Comparison of ENCODE assay signal across 1 cellular context in the genomic region with DNA sequence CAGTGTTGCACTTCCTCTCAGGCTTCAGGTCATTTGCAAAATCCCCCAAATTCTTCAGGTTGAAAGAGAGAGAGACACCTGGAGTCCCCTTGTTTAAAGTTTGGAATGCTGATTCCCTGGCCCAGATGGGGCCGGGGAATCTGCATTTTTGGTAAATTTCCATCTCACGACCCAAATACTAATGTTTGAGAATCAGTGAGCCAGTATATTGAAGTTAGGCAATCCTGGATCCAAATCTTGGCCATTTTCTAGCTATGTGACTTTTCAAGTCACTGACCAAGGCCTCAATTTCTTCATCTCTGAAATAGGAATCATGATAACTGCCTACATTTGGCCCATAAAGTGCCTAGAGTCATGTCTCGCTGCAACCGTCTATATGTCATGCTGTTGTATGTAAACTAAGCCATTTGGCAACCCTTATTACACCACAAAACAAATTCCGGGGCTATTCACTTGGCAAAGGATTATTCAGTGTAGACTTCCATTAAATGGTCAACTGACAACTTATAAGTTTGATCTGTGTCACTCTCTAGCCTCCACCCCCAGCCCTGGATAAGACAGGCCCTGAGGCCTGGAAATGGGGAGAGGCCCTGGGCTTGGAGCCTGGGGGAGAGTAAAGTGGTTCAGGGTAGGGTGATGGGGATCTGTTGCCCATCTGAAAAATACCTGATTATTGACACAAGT.
TF ChIP-seq lines count a peak whose summit lies in the region.

No MANE protein-coding gene starts in this region.

TF ChIP-seq in GM12878, 131 proteins besides CTCF, POLR2A, EP300 and RAD21 (continued from another document and continues in another):
- no peak for TF ChIP-seq ZBTB33 (IDR thresholded peaks at IDR 0.05)
- TF ChIP-seq KLF5 (IDR thresholded peaks at IDR 0.05; ENCODE audit: partially characterized antibody) = peak; percentile 60
- no peak for TF ChIP-seq JUND (IDR thresholded peaks at IDR 0.05; ENCODE audit: low read depth, low read length)
- no peak for TF ChIP-seq EGR1 (IDR thresholded peaks at IDR 0.05; ENCODE audit: borderline replicate concordance in 1 of 2, low read depth in 2 of 2, low read length in 2 of 2)
- TF ChIP-seq FOXM1 (IDR thresholded peaks at IDR 0.05; ENCODE audit: low read depth, low read length) = no peak
- TF ChIP-seq ZSCAN29 (IDR thresholded peaks at IDR 0.05) = no peak
- TF ChIP-seq NR2F1 (conservative IDR thresholded peaks at IDR 0.05) = no peak
- TF ChIP-seq GATAD2B (conservative IDR thresholded peaks at IDR 0.05; ENCODE audit: low read depth) = no peak
- 0 out of 2 replicates have a peak, but pooled peaks have one; percentile 33 for TF ChIP-seq SMC3 (IDR thresholded peaks at IDR 0.05; ENCODE audit: borderline replicate concordance, low read length)
- no peak for TF ChIP-seq YBX1 (IDR thresholded peaks at IDR 0.05)
- peak; percentile 89 for TF ChIP-seq TCF12 (IDR thresholded peaks at IDR 0.05; ENCODE audit: low read depth, low read length)
- TF ChIP-seq MTA2 (IDR thresholded peaks at IDR 0.05; ENCODE audit: low read depth) = peak; percentile 45; the same call in 1 of the 2 replicates
- TF ChIP-seq ZBED1 (IDR thresholded peaks at IDR 0.05; ENCODE audit: borderline replicate concordance) = no peak
- peak; percentile 10 for TF ChIP-seq MEF2B (IDR thresholded peaks at IDR 0.05; ENCODE audit: partially characterized antibody, poor library complexity, severe bottlenecking)
- peak; percentile 100 for TF ChIP-seq CHD4 (IDR thresholded peaks at IDR 0.05)
- TF ChIP-seq CBFB (IDR thresholded peaks at IDR 0.05; ENCODE audit: low read depth) = peak; percentile 60; the same call in 1 of the 2 replicates
- TF ChIP-seq BCL11A (IDR thresholded peaks at IDR 0.05; ENCODE audit: low read depth, low read length) = peak; percentile 52; the same call in 1 of the 2 replicates
- no peak for TF ChIP-seq BMI1 (IDR thresholded peaks at IDR 0.05; ENCODE audit: borderline replicate concordance)
- peak; percentile 73 for TF ChIP-seq IRF4 (IDR thresholded peaks at IDR 0.05; ENCODE audit: low read depth, low read length)
- no peak for TF ChIP-seq SREBF2 (IDR thresholded peaks at IDR 0.05; ENCODE audit: low read length)
- TF ChIP-seq SMAD1 (IDR thresholded peaks at IDR 0.05; ENCODE audit: low read depth, partially characterized antibody) = no peak
- TF ChIP-seq MYB (IDR thresholded peaks at IDR 0.05; ENCODE audit: borderline replicate concordance, low read depth, low read length) = no peak
- TF ChIP-seq IKZF1 (conservative IDR thresholded peaks at IDR 0.05) = no peak
- TF ChIP-seq ZNF217 (IDR thresholded peaks at IDR 0.05) = peak; percentile 99
- TF ChIP-seq NR2C2 (IDR thresholded peaks at IDR 0.05; ENCODE audit: borderline replicate concordance, control insufficient read depth, insufficient read length, low read depth) = no peak
- TF ChIP-seq, protein P1, sequence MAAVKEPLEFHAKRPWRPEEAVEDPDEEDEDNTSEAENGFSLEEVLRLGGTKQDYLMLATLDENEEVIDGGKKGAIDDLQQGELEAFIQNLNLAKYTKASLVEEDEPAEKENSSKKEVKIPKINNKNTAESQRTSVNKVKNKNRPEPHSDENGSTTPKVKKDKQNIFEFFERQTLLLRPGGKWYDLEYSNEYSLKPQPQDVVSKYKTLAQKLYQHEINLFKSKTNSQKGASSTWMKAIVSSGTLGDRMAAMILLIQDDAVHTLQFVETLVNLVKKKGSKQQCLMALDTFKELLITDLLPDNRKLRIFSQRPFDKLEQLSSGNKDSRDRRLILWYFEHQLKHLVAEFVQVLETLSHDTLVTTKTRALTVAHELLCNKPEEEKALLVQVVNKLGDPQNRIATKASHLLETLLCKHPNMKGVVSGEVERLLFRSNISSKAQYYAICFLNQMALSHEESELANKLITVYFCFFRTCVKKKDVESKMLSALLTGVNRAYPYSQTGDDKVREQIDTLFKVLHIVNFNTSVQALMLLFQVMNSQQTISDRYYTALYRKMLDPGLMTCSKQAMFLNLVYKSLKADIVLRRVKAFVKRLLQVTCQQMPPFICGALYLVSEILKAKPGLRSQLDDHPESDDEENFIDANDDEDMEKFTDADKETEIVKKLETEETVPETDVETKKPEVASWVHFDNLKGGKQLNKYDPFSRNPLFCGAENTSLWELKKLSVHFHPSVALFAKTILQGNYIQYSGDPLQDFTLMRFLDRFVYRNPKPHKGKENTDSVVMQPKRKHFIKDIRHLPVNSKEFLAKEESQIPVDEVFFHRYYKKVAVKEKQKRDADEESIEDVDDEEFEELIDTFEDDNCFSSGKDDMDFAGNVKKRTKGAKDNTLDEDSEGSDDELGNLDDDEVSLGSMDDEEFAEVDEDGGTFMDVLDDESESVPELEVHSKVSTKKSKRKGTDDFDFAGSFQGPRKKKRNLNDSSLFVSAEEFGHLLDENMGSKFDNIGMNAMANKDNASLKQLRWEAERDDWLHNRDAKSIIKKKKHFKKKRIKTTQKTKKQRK (IDR thresholded peaks at IDR 0.05; ENCODE audit: low read depth, low read length) = no peak
- TF ChIP-seq, protein P2, sequence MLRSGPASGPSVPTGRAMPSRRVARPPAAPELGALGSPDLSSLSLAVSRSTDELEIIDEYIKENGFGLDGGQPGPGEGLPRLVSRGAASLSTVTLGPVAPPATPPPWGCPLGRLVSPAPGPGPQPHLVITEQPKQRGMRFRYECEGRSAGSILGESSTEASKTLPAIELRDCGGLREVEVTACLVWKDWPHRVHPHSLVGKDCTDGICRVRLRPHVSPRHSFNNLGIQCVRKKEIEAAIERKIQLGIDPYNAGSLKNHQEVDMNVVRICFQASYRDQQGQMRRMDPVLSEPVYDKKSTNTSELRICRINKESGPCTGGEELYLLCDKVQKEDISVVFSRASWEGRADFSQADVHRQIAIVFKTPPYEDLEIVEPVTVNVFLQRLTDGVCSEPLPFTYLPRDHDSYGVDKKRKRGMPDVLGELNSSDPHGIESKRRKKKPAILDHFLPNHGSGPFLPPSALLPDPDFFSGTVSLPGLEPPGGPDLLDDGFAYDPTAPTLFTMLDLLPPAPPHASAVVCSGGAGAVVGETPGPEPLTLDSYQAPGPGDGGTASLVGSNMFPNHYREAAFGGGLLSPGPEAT (IDR thresholded peaks at IDR 0.05; ENCODE audit: low read depth) = no peak
- peak; percentile 91 for TF ChIP-seq NBN (IDR thresholded peaks at IDR 0.05)
- TF ChIP-seq HDAC6 (IDR thresholded peaks at IDR 0.05; ENCODE audit: unreplicated experiment) = no peak
- TF ChIP-seq MAX (IDR thresholded peaks at IDR 0.05; ENCODE audit: low read depth, low read length) = peak; percentile 30; the same call in 1 of the 2 replicates
- no peak for TF ChIP-seq ZNF207 (IDR thresholded peaks at IDR 0.05; ENCODE audit: borderline replicate concordance)
- TF ChIP-seq BCLAF1 (IDR thresholded peaks at IDR 0.05) = no peak
- TF ChIP-seq PAX5 (IDR thresholded peaks at IDR 0.05; ENCODE audit: borderline replicate concordance, low read depth, low read length) = peak; percentile 60; the same call in 1 of the 2 replicates
- no peak; the same call in 1 of the 2 replicates for TF ChIP-seq NKRF (conservative IDR thresholded peaks at IDR 0.05)
- 0 out of 2 replicates have a peak, but pooled peaks have one; percentile 20 for TF ChIP-seq JUNB (IDR thresholded peaks at IDR 0.05)
- no peak for TF ChIP-seq ZZZ3 (IDR thresholded peaks at IDR 0.05; ENCODE audit: control insufficient read depth, insufficient read length, low read depth)
- TF ChIP-seq E2F8 (IDR thresholded peaks at IDR 0.05; ENCODE audit: low read depth, partially characterized antibody) = peak; percentile 60
- TF ChIP-seq PML (IDR thresholded peaks at IDR 0.05; ENCODE audit: low read length) = no peak
- no peak for TF ChIP-seq TARDBP (IDR thresholded peaks at IDR 0.05; ENCODE audit: borderline replicate concordance)
- peak; percentile 63; the same call in 1 of the 2 replicates for TF ChIP-seq TBL1XR1 (IDR thresholded peaks at IDR 0.05; ENCODE audit: low read depth, low read length)
- no peak; a peak in 1 of 4 replicates for TF ChIP-seq ETV6 (conservative IDR thresholded peaks at IDR 0.05 in 1 of 2, IDR thresholded peaks at IDR 0.05 in 1 of 2; ENCODE audit: borderline replicate concordance in 1 of 2, low read depth in 1 of 2)
- TF ChIP-seq EZH2 (IDR thresholded peaks at IDR 0.05; ENCODE audit: borderline replicate concordance, control insufficient read depth, low read depth, low read length) = no peak
- no peak for TF ChIP-seq CREM (IDR thresholded peaks at IDR 0.05; ENCODE audit: low read depth)
- no peak for TF ChIP-seq ASH2L (IDR thresholded peaks at IDR 0.05; ENCODE audit: borderline replicate concordance, low read depth)
- 0 out of 2 replicates have a peak, but pooled peaks have one; percentile 15 for TF ChIP-seq ZNF384 (IDR thresholded peaks at IDR 0.05; ENCODE audit: borderline replicate concordance, low read depth, low read length)
- TF ChIP-seq CHD1 (IDR thresholded peaks at IDR 0.05; ENCODE audit: low read depth, low read length) = no peak
- no peak for TF ChIP-seq MLLT1 (IDR thresholded peaks at IDR 0.05)
